Comparison of ENCODE assay signal across 9 cellular contexts in genomic region chr2:178109813-178110212, GRCh38. TPM values are rescaled to one million over a fixed set of nuclear protein-coding genes. Genes with fewer than 3 reads are reported as not detected.
A peak's percentile ranks its signal among the peaks of the same experiment; 100 is the strongest.
DNase-seq lines count a peak whose midpoint lies in the region; ATAC-seq, FAIRE-seq and TF ChIP-seq lines count a peak whose summit lies in the region.
"Had no signal": no experiment of that assay in that cellular context is flagged by ENCODE, and none has a peak within 500 bp of the region (broad histone marks: within the 10 kb centered on the region; RNA-seq: fewer than 3 reads in every experiment).

No MANE protein-coding gene starts in this region.

- H3K36me3 Mint-ChIP-seq in glutamatergic neuron (ENCODE audit: unreplicated experiment): no peaks in the 10 kb centered on the region
- H3K36me3 Mint-ChIP-seq: activated naive CD8-positive, alpha-beta T cell had no signal

- TF ChIP-seq CTCF in heart left ventricle (IDR thresholded peaks at IDR 0.05) (peak; percentile 25 to 67 (median 52)), glutamatergic neuron (IDR thresholded peaks at IDR 0.05; ENCODE audit: partially characterized antibody, unreplicated experiment) (peak; percentile 75), thyroid gland (IDR thresholded peaks at IDR 0.05) (peak; percentile 9 to 62 (median 48))

- peak; percentile 95 for FAIRE-seq in TTC549 (lab: Jason Lieb, UNC)

- H3K27ac Mint-ChIP-seq in glutamatergic neuron (ENCODE audit: unreplicated experiment): no peak overlapping the region
- H3K27ac Mint-ChIP-seq: activated naive CD8-positive, alpha-beta T cell had no signal

- intact Hi-C loops in heart left ventricle (cut with DNase I): loop anchor here in 7 of 10 donors (2.0 to 10.0 kb wide), 10 partner anchors 162 to 415 kb away; no protein-coding TSS in a partner anchor
- intact Hi-C loops in left cardiac atrium (cut with DNase I): no loop called here
- intact Hi-C loops in thyroid gland (cut with DNase I): loop anchor here (10.0 kb wide), 1 partner anchor 125 kb away; no protein-coding TSS in a partner anchor

- no peaks in the 10 kb centered on the region for H3K9me3 ChIP-seq in heart left ventricle
- H3K9me3 ChIP-seq in thyroid gland: no peaks in the 10 kb centered on the region

- H3K27ac ChIP-seq in heart left ventricle: no peak overlapping the region
- H3K27ac ChIP-seq in thyroid gland: no peak overlapping the region

- 5 to 12% (median 7%) methylated on average over 1 of the region's 1 CpG for WGBS in heart left ventricle, 4 donors
- 5 to 9% methylated on average over 1 of the region's 1 CpG for WGBS in thyroid gland, 2 donors

- H3K4me1 ChIP-seq in heart left ventricle (peaks cover 0 to 21% (median 10%) of the 10 kb centered on the region in 12 donors), thyroid gland (peaks cover 10 to 17% of the 10 kb centered on the region in 2 donors)

- H3K9me3 Mint-ChIP-seq in glutamatergic neuron (ENCODE audit: unreplicated experiment): peaks cover 8% of the 10 kb centered on the region

- H3K27me3 ChIP-seq in heart left ventricle (no peaks in the 10 kb centered on the region), thyroid gland (no peaks in the 10 kb centered on the region)

- no peak for TF ChIP-seq POLR2A in heart left ventricle (IDR thresholded peaks at IDR 0.05)
- no peak for TF ChIP-seq POLR2A in thyroid gland (IDR thresholded peaks at IDR 0.05)

- DNase-seq in heart left ventricle (no peak), left cardiac atrium (no peak), NCI-H1436 (lab: John Stamatoyannopoulos, UW) (peak; percentile 30), glutamatergic neuron (no peak), thyroid gland (no peak)
- no peak for DNase-seq in stimulated activated CD8-positive, alpha-beta memory T cell treated with anti-CD3 and anti-CD28 coated beads, Interleukin-4, amount 100 ng/mL, for 48 hours

- H3K4me3 ChIP-seq in heart left ventricle (no peak overlapping the region), thyroid gland (replicated peaks in 1 of 3) (no peak overlapping the region)

- peaks cover 2% of the 10 kb centered on the region for H3K27me3 Mint-ChIP-seq in glutamatergic neuron (ENCODE audit: unreplicated experiment)
- H3K27me3 Mint-ChIP-seq: activated naive CD8-positive, alpha-beta T cell had no signal

- no peak overlapping the region for H3K4me3 Mint-ChIP-seq in glutamatergic neuron (ENCODE audit: unreplicated experiment)
- H3K4me3 Mint-ChIP-seq: activated naive CD8-positive, alpha-beta T cell had no signal

- no peaks in the 10 kb centered on the region for H3K4me1 Mint-ChIP-seq in glutamatergic neuron (ENCODE audit: low read depth, unreplicated experiment)

- H3K36me3 ChIP-seq in heart left ventricle (no peaks in the 10 kb centered on the region), thyroid gland (no peaks in the 10 kb centered on the region)

- ATAC-seq in heart left ventricle: no peak
- no peak for ATAC-seq in left cardiac atrium
- ATAC-seq in GM18873 (IDR thresholded peaks at IDR 0.05; ENCODE audit: low FRiP score, unreplicated experiment): no peak

RNA-seq across cellular contexts. Expression of gene RBM45, which starts 2.4 kb away (rescaled TPM):
- 10 to 100 TPM in 1 of 9 donors, 1 to 10 TPM in 8; 3.8 to 11.2 (median 6.8) TPM for total RNA-seq in heart left ventricle
- polyA plus RNA-seq in heart left ventricle: 10 to 100 TPM in 1 of 2 donors, 1 to 10 TPM in 1; 6.5 to 10.1 TPM
- total RNA-seq in left cardiac atrium: 1 to 10 TPM; 5.6 to 6.4 TPM
- 15.3 TPM for total RNA-seq in glutamatergic neuron (ENCODE audit: unreplicated experiment)
- total RNA-seq in thyroid gland: 10 to 100 TPM; 18.0 to 25.3 (median 22.5) TPM

RNA-seq across cellular contexts. Expression of gene PDE11A, which starts 37.2 kb away (rescaled TPM):
- total RNA-seq in heart left ventricle (1 to 10 TPM in 5 of 9 donors, under 1 TPM in 4; 0.44 to 2.9 (median 1.0) TPM), left cardiac atrium (under 1 TPM; 0.24 to 0.56 TPM), glutamatergic neuron (ENCODE audit: unreplicated experiment) (0.27 TPM), thyroid gland (1 to 10 TPM; 2.2 to 4.0 (median 3.0) TPM)
- polyA plus RNA-seq in heart left ventricle: under 1 TPM; 0.24 to 0.38 TPM

Comparison
In these comparisons a context has a peak if more than half of its experiments do, and no peak if none do; other contexts are left out.
1. intact Hi-C loops: an anchor here in heart left ventricle (2.0 to 10.0 kb wide) and thyroid gland (10.0 kb wide); none called in left cardiac atrium.